In the genomic region with DNA sequence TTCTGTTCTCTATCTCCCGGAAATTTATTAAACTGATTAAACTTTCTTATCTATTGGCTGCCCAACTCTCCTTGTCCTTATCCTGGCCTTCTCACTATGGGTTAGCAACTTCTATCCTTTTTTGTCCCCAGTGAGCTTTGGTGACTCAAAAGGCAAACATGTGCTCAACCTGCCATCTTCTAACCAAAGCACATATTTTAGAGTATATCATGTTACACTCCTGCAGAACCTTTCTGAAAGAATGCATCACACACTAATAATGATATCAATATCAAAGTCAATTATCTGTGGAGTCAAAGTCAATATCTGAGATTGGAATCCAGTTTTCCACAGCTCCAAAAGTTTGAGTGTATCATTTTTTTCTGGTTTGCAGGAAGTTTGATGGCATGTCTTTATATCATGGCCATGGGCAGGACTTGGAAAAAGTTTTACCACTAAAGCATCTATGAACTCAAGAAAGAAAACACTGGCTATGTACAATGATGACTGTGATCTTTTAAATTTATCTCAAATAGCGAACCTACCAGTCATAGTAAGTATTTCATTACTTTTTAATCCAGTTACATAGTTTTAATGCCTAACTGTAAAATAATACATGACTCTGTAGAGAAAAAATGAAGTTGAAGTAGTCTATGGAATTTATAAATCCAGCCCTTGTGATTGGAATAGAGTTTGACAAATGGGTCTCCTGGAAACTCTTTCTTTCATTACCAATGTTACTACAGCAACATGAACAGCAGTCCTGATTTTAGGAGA, we compare ENCODE assay signal across 20 cellular contexts.
DNase-seq lines count a peak whose midpoint lies in the region; ATAC-seq and TF ChIP-seq lines count a peak whose summit lies in the region.
"Had no signal": no experiment of that assay in that cellular context is flagged by ENCODE, and none has a peak within 500 bp of the region (broad histone marks: within the 10 kb centered on the region; RNA-seq: fewer than 3 reads in every experiment).

No MANE protein-coding gene starts in this region.

- H3K9ac ChIP-seq in GM23248 = peak overlapping the region; percentile 54

- no peaks in the 10 kb centered on the region for H3K9me3 ChIP-seq in GM23248 (ENCODE audit: low read depth)
- H3K9me3 ChIP-seq: tibial nerve had no signal

- H3K27ac ChIP-seq in GM23248 = peak overlapping the region; percentile 87
- H3K27ac ChIP-seq: tibial nerve had no signal

- in situ Hi-C loops in GM23248 (cut with MboI) = no loop called here

- H3K27me3 ChIP-seq in GM23248 (replicated peaks; ENCODE audit: insufficient read depth) = no peaks in the 10 kb centered on the region
- H3K27me3 ChIP-seq: tibial nerve had no signal

- peak overlapping the region; percentile 30 for H3K4me3 ChIP-seq in GM23248
- H3K4me3 ChIP-seq: tibial nerve had no signal

- peaks cover 74% of the 10 kb centered on the region for H3F3A ChIP-seq in GM23248 (ENCODE audit: insufficient read depth)

- 19 to 22% methylated on average over 2 of the region's 2 CpGs for WGBS in GM23248 (ENCODE audit: low coverage in 1 of 2, low lambda C conversion rate in 2 of 2, missing lambda C conversion rate in 2 of 2), 2 experiments

- H3K4me1 ChIP-seq in GM23248 (ENCODE audit: insufficient read depth) = peaks cover 79% of the 10 kb centered on the region

- ATAC-seq in SK-N-SH treated with all-trans-retinoic acid at 6 μM for 48 hours = peak; percentile 71
- ATAC-seq: stimulated activated memory B cell treated with anti-CD40 and anti-IgM and Interleukin-4, amounts not matched to agents 10 μg/mL and 1 μg/mL and 100 μg/mL, for 72 hours had no signal

- H3K79me2 ChIP-seq in GM23248 (ENCODE audit: insufficient read depth) = no peaks in the 10 kb centered on the region

- H3K4me2 ChIP-seq in GM23248 (ENCODE audit: unreplicated experiment) = peak overlapping the region; percentile 72

- H3K9me2 ChIP-seq in GM23248 (ENCODE audit: insufficient read depth) = no peaks in the 10 kb centered on the region

- H3K36me3 ChIP-seq in GM23248 (ENCODE audit: low read depth) = no peaks in the 10 kb centered on the region
- H3K36me3 ChIP-seq: tibial nerve had no signal

- H4K20me1 ChIP-seq in GM23248 (ENCODE audit: insufficient read depth) = no peaks in the 10 kb centered on the region

- no peak overlapping the region for H2AFZ ChIP-seq in GM23248

- DNase-seq in GM23248 (peak; percentile 81), fibroblast of peridontal ligament (ENCODE audit: extremely low read depth) (peak; percentile 84), stromal cell of bone marrow (ENCODE audit: low read depth) (peak; percentile 67), occipital lobe (lab: John Stamatoyannopoulos, UW) (no peak), NCI-H1694 (lab: John Stamatoyannopoulos, UW) (no peak), NCI-H82 treated with DMSO at 0.1 percent for 48 hours (lab: John Stamatoyannopoulos, UW; ENCODE audit: unreplicated experiment) (no peak)
- DNase-seq: activated CD4-positive, alpha-beta T cell treated with anti-CD3 and anti-CD28 coated beads for 48 hours; activated gamma-delta T cell treated with Interleukin-2 at 50 U/mL for 16 hours; CD4-positive, CD25-positive, alpha-beta regulatory T cell; DMS79 treated with DMSO at 0.1 percent for 48 hours; hippocampal formation; kidney; mesendoderm; NCI-H2029 treated with DMSO at 0.1 percent for 48 hours; NCI-H524; nephron progenitor cell; stimulated activated CD4-positive, alpha-beta T cell treated with anti-CD3 and anti-CD28 coated beads, Interleukin-12 subunit alpha, Interleukin-12 subunit beta, amount 100 ng/mL, for 4 hours had no signal

TF ChIP-seq in SK-N-SH treated with all-trans-retinoic acid at 6 μM for 48 hours, 23 proteins besides CTCF, POLR2A, EP300 and RAD21 (continues in another document):
- TF ChIP-seq ZFP3 (CRISPR knock-in tag; IDR thresholded peaks at IDR 0.05) (no peak), RARB (CRISPR knock-in tag; IDR thresholded peaks at IDR 0.05) (0 out of 2 replicates have a peak, but pooled peaks have one; percentile 17), ARNTL (CRISPR knock-in tag; IDR thresholded peaks at IDR 0.05; ENCODE audit: borderline replicate concordance, low read depth) (no peak), BACH2 (CRISPR knock-in tag; IDR thresholded peaks at IDR 0.05; ENCODE audit: borderline replicate concordance) (no peak), CSDC2 (CRISPR knock-in tag; IDR thresholded peaks at IDR 0.05) (0 out of 2 replicates have a peak, but pooled peaks have one; percentile 3), PPARA (CRISPR knock-in tag; IDR thresholded peaks at IDR 0.05; ENCODE audit: borderline replicate concordance) (no peak), ZC3H10 (CRISPR knock-in tag; IDR thresholded peaks at IDR 0.05) (peak; percentile 13), TOX (CRISPR knock-in tag; IDR thresholded peaks at IDR 0.05; ENCODE audit: borderline replicate concordance) (0 out of 2 replicates have a peak, but pooled peaks have one; percentile 82), TCF4 (CRISPR knock-in tag; IDR thresholded peaks at IDR 0.05; ENCODE audit: borderline replicate concordance) (no peak), ZFP30 (CRISPR knock-in tag; IDR thresholded peaks at IDR 0.05) (no peak), CREB5 (CRISPR knock-in tag; IDR thresholded peaks at IDR 0.05; ENCODE audit: low read depth) (no peak), OSR1 (CRISPR knock-in tag; IDR thresholded peaks at IDR 0.05) (0 out of 2 replicates have a peak, but pooled peaks have one; percentile 40), ZNF565 (CRISPR knock-in tag; conservative IDR thresholded peaks at IDR 0.05; ENCODE audit: low read depth) (no peak), ZNF8 (CRISPR knock-in tag; IDR thresholded peaks at IDR 0.05) (no peak), GLIS3 (CRISPR knock-in tag; IDR thresholded peaks at IDR 0.05) (no peak), ISL1 (CRISPR knock-in tag; IDR thresholded peaks at IDR 0.05) (peak; percentile 91)
- TF ChIP-seq, protein P1, sequence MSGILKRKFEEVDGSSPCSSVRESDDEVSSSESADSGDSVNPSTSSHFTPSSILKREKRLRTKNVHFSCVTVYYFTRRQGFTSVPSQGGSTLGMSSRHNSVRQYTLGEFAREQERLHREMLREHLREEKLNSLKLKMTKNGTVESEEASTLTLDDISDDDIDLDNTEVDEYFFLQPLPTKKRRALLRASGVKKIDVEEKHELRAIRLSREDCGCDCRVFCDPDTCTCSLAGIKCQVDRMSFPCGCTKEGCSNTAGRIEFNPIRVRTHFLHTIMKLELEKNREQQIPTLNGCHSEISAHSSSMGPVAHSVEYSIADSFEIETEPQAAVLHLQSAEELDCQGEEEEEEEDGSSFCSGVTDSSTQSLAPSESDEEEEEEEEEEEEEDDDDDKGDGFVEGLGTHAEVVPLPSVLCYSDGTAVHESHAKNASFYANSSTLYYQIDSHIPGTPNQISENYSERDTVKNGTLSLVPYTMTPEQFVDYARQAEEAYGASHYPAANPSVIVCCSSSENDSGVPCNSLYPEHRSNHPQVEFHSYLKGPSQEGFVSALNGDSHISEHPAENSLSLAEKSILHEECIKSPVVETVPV (CRISPR knock-in tag; IDR thresholded peaks at IDR 0.05) = no peak
- TF ChIP-seq, protein P2, sequence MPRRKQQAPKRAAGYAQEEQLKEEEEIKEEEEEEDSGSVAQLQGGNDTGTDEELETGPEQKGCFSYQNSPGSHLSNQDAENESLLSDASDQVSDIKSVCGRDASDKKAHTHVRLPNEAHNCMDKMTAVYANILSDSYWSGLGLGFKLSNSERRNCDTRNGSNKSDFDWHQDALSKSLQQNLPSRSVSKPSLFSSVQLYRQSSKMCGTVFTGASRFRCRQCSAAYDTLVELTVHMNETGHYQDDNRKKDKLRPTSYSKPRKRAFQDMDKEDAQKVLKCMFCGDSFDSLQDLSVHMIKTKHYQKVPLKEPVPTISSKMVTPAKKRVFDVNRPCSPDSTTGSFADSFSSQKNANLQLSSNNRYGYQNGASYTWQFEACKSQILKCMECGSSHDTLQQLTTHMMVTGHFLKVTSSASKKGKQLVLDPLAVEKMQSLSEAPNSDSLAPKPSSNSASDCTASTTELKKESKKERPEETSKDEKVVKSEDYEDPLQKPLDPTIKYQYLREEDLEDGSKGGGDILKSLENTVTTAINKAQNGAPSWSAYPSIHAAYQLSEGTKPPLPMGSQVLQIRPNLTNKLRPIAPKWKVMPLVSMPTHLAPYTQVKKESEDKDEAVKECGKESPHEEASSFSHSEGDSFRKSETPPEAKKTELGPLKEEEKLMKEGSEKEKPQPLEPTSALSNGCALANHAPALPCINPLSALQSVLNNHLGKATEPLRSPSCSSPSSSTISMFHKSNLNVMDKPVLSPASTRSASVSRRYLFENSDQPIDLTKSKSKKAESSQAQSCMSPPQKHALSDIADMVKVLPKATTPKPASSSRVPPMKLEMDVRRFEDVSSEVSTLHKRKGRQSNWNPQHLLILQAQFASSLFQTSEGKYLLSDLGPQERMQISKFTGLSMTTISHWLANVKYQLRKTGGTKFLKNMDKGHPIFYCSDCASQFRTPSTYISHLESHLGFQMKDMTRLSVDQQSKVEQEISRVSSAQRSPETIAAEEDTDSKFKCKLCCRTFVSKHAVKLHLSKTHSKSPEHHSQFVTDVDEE (CRISPR knock-in tag; IDR thresholded peaks at IDR 0.05) = no peak
- TF ChIP-seq, protein P3, sequence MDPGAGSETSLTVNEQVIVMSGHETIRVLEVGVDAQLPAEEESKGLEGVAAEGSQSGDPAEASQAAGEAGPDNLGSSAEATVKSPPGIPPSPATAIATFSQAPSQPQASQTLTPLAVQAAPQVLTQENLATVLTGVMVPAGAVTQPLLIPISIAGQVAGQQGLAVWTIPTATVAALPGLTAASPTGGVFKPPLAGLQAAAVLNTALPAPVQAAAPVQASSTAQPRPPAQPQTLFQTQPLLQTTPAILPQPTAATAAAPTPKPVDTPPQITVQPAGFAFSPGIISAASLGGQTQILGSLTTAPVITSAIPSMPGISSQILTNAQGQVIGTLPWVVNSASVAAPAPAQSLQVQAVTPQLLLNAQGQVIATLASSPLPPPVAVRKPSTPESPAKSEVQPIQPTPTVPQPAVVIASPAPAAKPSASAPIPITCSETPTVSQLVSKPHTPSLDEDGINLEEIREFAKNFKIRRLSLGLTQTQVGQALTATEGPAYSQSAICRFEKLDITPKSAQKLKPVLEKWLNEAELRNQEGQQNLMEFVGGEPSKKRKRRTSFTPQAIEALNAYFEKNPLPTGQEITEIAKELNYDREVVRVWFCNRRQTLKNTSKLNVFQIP (CRISPR knock-in tag; IDR thresholded peaks at IDR 0.05; ENCODE audit: borderline replicate concordance, low read depth) = 0 out of 2 replicates have a peak, but pooled peaks have one; percentile 8

Comparison
In these comparisons a context has a peak if more than half of its experiments do, and no peak if none do; other contexts are left out.
1. DNase-seq: peak in GM23248 (single experiment), fibroblast of peridontal ligament (single experiment) and stromal cell of bone marrow (single experiment); none in occipital lobe (single experiment), NCI-H1694 (single experiment) and NCI-H82 treated with DMSO at 0.1 percent for 48 hours (single experiment).